In the genomic region with DNA sequence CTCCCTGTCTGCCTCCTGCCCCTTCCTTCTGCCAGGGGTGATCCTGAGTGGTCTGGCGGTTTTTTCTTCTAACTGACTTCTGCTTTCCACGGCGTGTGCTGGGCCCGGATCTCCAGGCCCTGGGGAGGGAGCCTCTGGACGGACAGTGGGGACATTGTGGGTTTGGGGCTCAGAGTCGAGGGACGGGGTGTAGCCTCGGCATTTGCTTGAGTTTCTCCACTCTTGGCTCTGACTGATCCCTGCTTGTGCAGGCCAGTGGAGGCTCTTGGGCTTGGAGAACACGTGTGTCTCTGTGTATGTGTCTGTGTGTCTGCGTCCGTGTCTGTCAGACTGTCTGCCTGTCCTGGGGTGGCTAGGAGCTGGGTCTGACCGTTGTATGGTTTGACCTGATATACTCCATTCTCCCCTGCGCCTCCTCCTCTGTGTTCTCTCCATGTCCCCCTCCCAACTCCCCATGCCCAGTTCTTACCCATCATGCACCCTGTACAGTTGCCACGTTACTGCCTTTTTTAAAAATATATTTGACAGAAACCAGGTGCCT, we compare ENCODE assay signal across 10 cellular contexts. TPM values are rescaled to one million over a fixed set of nuclear protein-coding genes. Genes with fewer than 3 reads are reported as not detected.
DNase-seq lines count a peak whose midpoint lies in the region; ATAC-seq and TF ChIP-seq lines count a peak whose summit lies in the region.
"Had no signal": no experiment of that assay in that cellular context is flagged by ENCODE, and none has a peak within 500 bp of the region (broad histone marks: within the 10 kb centered on the region; RNA-seq: fewer than 3 reads in every experiment).

No MANE protein-coding gene starts in this region.

- DNase-seq in natural killer cell treated with Interleukin-12 subunit alpha and Interleukin-12 subunit beta and Interleukin-15 and Interleukin-18, amount 100 ng/mL, for 72 hours (ENCODE audit: low spot score) = no peak
- DNase-seq in natural killer cell (no peak), esophagus muscularis mucosa (ENCODE audit: extremely low spot score) (no peak), osteocyte (ENCODE audit: extremely low spot score, unreplicated experiment) (no peak), NCI-H1092 (lab: John Stamatoyannopoulos, UW) (no peak), NCI-H226 (no peak), NCI-H345 treated with DMSO at 0.1 percent for 48 hours (lab: John Stamatoyannopoulos, UW; ENCODE audit: unreplicated experiment) (no peak), amniotic stem cell (lab: John Stamatoyannopoulos, UW) (no peak)
- DNase-seq: activated T-cell treated with anti-CD3 and anti-CD28 coated beads, Interleukin-2, amount 50 U/mL, for 24 hours had no signal

- no peak for TF ChIP-seq EP300 in esophagus muscularis mucosa (IDR thresholded peaks at IDR 0.05)

- H3K4me1 Mint-ChIP-seq in natural killer cell treated with Interleukin-12 subunit alpha and Interleukin-12 subunit beta and Interleukin-15 and Interleukin-18, amount 100 ng/mL, for 72 hours (ENCODE audit: low read depth in 2 of 2) = peaks cover 11 to 19% of the 10 kb centered on the region in 2 donors
- H3K4me1 Mint-ChIP-seq in natural killer cell = peaks cover 7 to 15% of the 10 kb centered on the region in 2 donors
- H3K4me1 Mint-ChIP-seq in osteocyte (ENCODE audit: unreplicated experiment) = peaks cover 67% of the 10 kb centered on the region

- H3K36me3 ChIP-seq in esophagus muscularis mucosa = peaks cover 10 to 61% (median 38%) of the 10 kb centered on the region in 4 donors

- H3K27me3 ChIP-seq in esophagus muscularis mucosa = no peaks in the 10 kb centered on the region

- no peaks in the 10 kb centered on the region for H3K36me3 Mint-ChIP-seq in natural killer cell treated with Interleukin-12 subunit alpha and Interleukin-12 subunit beta and Interleukin-15 and Interleukin-18, amount 100 ng/mL, for 72 hours
- H3K36me3 Mint-ChIP-seq in natural killer cell = no peaks in the 10 kb centered on the region
- peaks cover 40% of the 10 kb centered on the region for H3K36me3 Mint-ChIP-seq in osteocyte (ENCODE audit: unreplicated experiment)

- intact Hi-C loops in natural killer cell (cut with micrococcal nuclease) = no loop called here
- intact Hi-C loops in esophagus muscularis mucosa (cut with DNase I) = no loop called here

- 26% methylated on average over 14 of the region's 14 CpGs for WGBS in esophagus muscularis mucosa

- H3K27ac Mint-ChIP-seq in natural killer cell treated with Interleukin-12 subunit alpha and Interleukin-12 subunit beta and Interleukin-15 and Interleukin-18, amount 100 ng/mL, for 72 hours = peak overlapping the region; percentile 33 to 74
- H3K27ac Mint-ChIP-seq in natural killer cell (peak overlapping the region in 1 of 2 donors; percentile 33), osteocyte (ENCODE audit: unreplicated experiment) (peak overlapping the region; percentile 83)
- H3K27ac Mint-ChIP-seq: activated T-cell treated with anti-CD3 and anti-CD28 coated beads, Interleukin-2, amount 50 U/mL, for 24 hours had no signal

- no peak for TF ChIP-seq POLR2A in esophagus muscularis mucosa (IDR thresholded peaks at IDR 0.05; ENCODE audit: low read depth)

- H3K9me3 Mint-ChIP-seq in natural killer cell treated with Interleukin-12 subunit alpha and Interleukin-12 subunit beta and Interleukin-15 and Interleukin-18, amount 100 ng/mL, for 72 hours = no peaks in the 10 kb centered on the region
- H3K9me3 Mint-ChIP-seq in natural killer cell (no peaks in the 10 kb centered on the region), osteocyte (ENCODE audit: unreplicated experiment) (no peaks in the 10 kb centered on the region)
- H3K9me3 Mint-ChIP-seq: activated T-cell treated with anti-CD3 and anti-CD28 coated beads, Interleukin-2, amount 50 U/mL, for 24 hours had no signal

- no peak overlapping the region for H3K4me3 Mint-ChIP-seq in natural killer cell treated with Interleukin-12 subunit alpha and Interleukin-12 subunit beta and Interleukin-15 and Interleukin-18, amount 100 ng/mL, for 72 hours
- H3K4me3 Mint-ChIP-seq in natural killer cell = no peak overlapping the region
- no peak overlapping the region for H3K4me3 Mint-ChIP-seq in osteocyte (ENCODE audit: unreplicated experiment)
- H3K4me3 Mint-ChIP-seq: activated T-cell treated with anti-CD3 and anti-CD28 coated beads, Interleukin-2, amount 50 U/mL, for 24 hours had no signal

- H3K9me3 ChIP-seq in esophagus muscularis mucosa = no peaks in the 10 kb centered on the region

- peak overlapping the region; percentile 95 to 98 (median 96) for H3K27ac ChIP-seq in esophagus muscularis mucosa (replicated peaks in 1 of 4)

- no peaks in the 10 kb centered on the region for H3K27me3 Mint-ChIP-seq in natural killer cell treated with Interleukin-12 subunit alpha and Interleukin-12 subunit beta and Interleukin-15 and Interleukin-18, amount 100 ng/mL, for 72 hours
- H3K27me3 Mint-ChIP-seq in natural killer cell (ENCODE audit: low read depth in 2 of 2) (no peaks in the 10 kb centered on the region), osteocyte (ENCODE audit: unreplicated experiment) (no peaks in the 10 kb centered on the region)
- H3K27me3 Mint-ChIP-seq: activated T-cell treated with anti-CD3 and anti-CD28 coated beads, Interleukin-2, amount 50 U/mL, for 24 hours had no signal

- no peak overlapping the region for H3K4me3 ChIP-seq in esophagus muscularis mucosa

- H3K4me1 ChIP-seq in esophagus muscularis mucosa = peaks cover 86 to 100% (median 96%) of the 10 kb centered on the region in 4 donors

- TF ChIP-seq CTCF in natural killer cell (IDR thresholded peaks at IDR 0.05) (no peak), esophagus muscularis mucosa (IDR thresholded peaks at IDR 0.05) (no peak), osteocyte (IDR thresholded peaks at IDR 0.05) (no peak)

- no peak for ATAC-seq in natural killer cell treated with Interleukin-12 subunit alpha and Interleukin-12 subunit beta and Interleukin-15 and Interleukin-18, amount 100 ng/mL, for 72 hours
- ATAC-seq in natural killer cell = no peak

RNA-seq across cellular contexts. Expression of a gene that starts 10.2 kb away (rescaled TPM):
- 10 to 100 TPM; 25.1 to 95.6 TPM for total RNA-seq in natural killer cell treated with Interleukin-12 subunit alpha and Interleukin-12 subunit beta and Interleukin-15 and Interleukin-18, amount 100 ng/mL, for 72 hours
- total RNA-seq in natural killer cell (1 to 10 TPM; 2.2 to 5.5 (median 5.2) TPM), esophagus muscularis mucosa (100 to 1,000 TPM in 3 of 4 donors, 10 to 100 TPM in 1; 68.9 to 159 (median 138) TPM), osteocyte (130 and 135 TPM in 2 replicates)

RNA-seq across cellular contexts. Expression of a gene that starts 13.3 kb away (rescaled TPM):
- 1,000 to 10,000 TPM; 1,035 to 1,696 TPM for total RNA-seq in natural killer cell treated with Interleukin-12 subunit alpha and Interleukin-12 subunit beta and Interleukin-15 and Interleukin-18, amount 100 ng/mL, for 72 hours
- total RNA-seq in natural killer cell (100 to 1,000 TPM; 256 to 372 (median 308) TPM), esophagus muscularis mucosa (100 to 1,000 TPM; 356 to 729 (median 499) TPM), osteocyte (509 and 527 TPM in 2 replicates)

RNA-seq across cellular contexts. Expression of a gene that starts 16.9 kb away (rescaled TPM):
- total RNA-seq in natural killer cell treated with Interleukin-12 subunit alpha and Interleukin-12 subunit beta and Interleukin-15 and Interleukin-18, amount 100 ng/mL, for 72 hours = not detected
- total RNA-seq in natural killer cell = not detected
- not detected for total RNA-seq in esophagus muscularis mucosa
- not detected in 2 replicates for total RNA-seq in osteocyte
- total RNA-seq: T-helper 1 cell treated with Interleukin-12 subunit alpha and Interleukin-12 subunit beta and Interleukin-4 antibody, amounts not matched to agents 30 ng/mL and 1 ng/mL, for 36 hours had no signal

RNA-seq across cellular contexts. Expression of a gene that starts 23.7 kb away (rescaled TPM):
- 10 to 100 TPM; 34.6 to 39.4 TPM for total RNA-seq in natural killer cell treated with Interleukin-12 subunit alpha and Interleukin-12 subunit beta and Interleukin-15 and Interleukin-18, amount 100 ng/mL, for 72 hours
- total RNA-seq in natural killer cell (10 to 100 TPM; 20.9 to 27.7 (median 26.8) TPM), esophagus muscularis mucosa (10 to 100 TPM; 22.8 to 37.9 (median 32.6) TPM), osteocyte (77.0 and 88.4 TPM in 2 replicates)

RNA-seq across cellular contexts. Expression of a gene that starts 31.7 kb away (rescaled TPM):
- total RNA-seq in natural killer cell treated with Interleukin-12 subunit alpha and Interleukin-12 subunit beta and Interleukin-15 and Interleukin-18, amount 100 ng/mL, for 72 hours = 10 to 100 TPM; 24.1 to 26.1 TPM
- 10 to 100 TPM; 44.9 to 61.5 (median 56.4) TPM for total RNA-seq in natural killer cell
- 10 to 100 TPM in 1 of 4 donors, 1 to 10 TPM in 3; 7.0 to 10.4 (median 8.5) TPM for total RNA-seq in esophagus muscularis mucosa
- total RNA-seq in osteocyte = 11.1 and 13.1 TPM in 2 replicates

Comparison
In these comparisons a context has a peak if more than half of its experiments do, and no peak if none do; other contexts are left out.
1. RNA of a gene that starts 10.2 kb away (total RNA-seq): 68.9 to 159 TPM in esophagus muscularis mucosa, 130 to 135 TPM in osteocyte and 25.1 to 95.6 TPM in natural killer cell treated with Interleukin-12 subunit alpha and Interleukin-12 subunit beta and Interleukin-15 and Interleukin-18, amount 100 ng/mL, for 72 hours; 2.2 to 5.5 TPM in natural killer cell; every median in the first group is over 4 times any median in the second.